Comparison of ENCODE assay signal across 17 cellular contexts in genomic region chr2:18123211-18123570, GRCh38.
"Had no signal": no experiment of that assay in that cellular context is flagged by ENCODE, and none has a peak within 500 bp of the region (broad histone marks: within the 10 kb centered on the region; RNA-seq: fewer than 3 reads in every experiment).

No MANE protein-coding gene starts in this region.

- H3K36me3 ChIP-seq: neural progenitor cell, prostate gland, right atrium auricular region, stomach, WERI-Rb-1 had no signal

- H3K4me3 ChIP-seq: hepatocyte, neural progenitor cell, prostate gland, right atrium auricular region, skin epidermis, stomach, testis had no signal

- H3K27me3 ChIP-seq: neural progenitor cell, right atrium auricular region, stomach, testis had no signal

- H3K9me3 ChIP-seq: prostate gland, right atrium auricular region, stomach, testis had no signal

- H3K4me1 ChIP-seq: neural progenitor cell, prostate gland, right atrium auricular region had no signal

- DNase-seq: activated CD4-positive, alpha-beta T cell treated with anti-CD3 and anti-CD28 coated beads for 1 hour; activated CD4-positive, alpha-beta T cell treated with anti-CD3 and anti-CD28 coated beads, Interleukin-2, amount 50 U/mL, for 4 hours; dermis blood vessel endothelial cell; effector memory CD4-positive, alpha-beta T cell; foreskin fibroblast; naive thymus-derived CD4-positive, alpha-beta T cell; stimulated activated CD4-positive, alpha-beta T cell treated with anti-CD3 and anti-CD28 coated beads, Interleukin-15, amount 100 ng/mL, for 24 hours; stimulated activated CD4-positive, alpha-beta T cell treated with anti-CD3 and anti-CD28 coated beads, Interleukin-4, amount 100 ng/mL, for 1 hour; stomach; T-helper 2 cell; testis; WERI-Rb-1 had no signal

- H3K27ac ChIP-seq: hepatocyte, neural progenitor cell, prostate gland, right atrium auricular region, skin epidermis, testis, WERI-Rb-1 had no signal

- ATAC-seq: naive thymus-derived CD4-positive, alpha-beta T cell had no signal
